ENCODE assay signal across 30 cellular contexts in genomic region chr3:116873142-116873541, GRCh38.
"Had no signal": no experiment of that assay in that cellular context is flagged by ENCODE, and none has a peak within 500 bp of the region (broad histone marks: within the 10 kb centered on the region; RNA-seq: fewer than 3 reads in every experiment).

No MANE protein-coding gene starts in this region.

- H3K9me3 ChIP-seq: adrenal gland, body of pancreas, gastrocnemius medialis had no signal

- DNase-seq: activated CD4-positive, alpha-beta memory T cell treated with anti-CD3 and anti-CD28 coated beads for 36 hours; activated CD4-positive, alpha-beta T cell treated with anti-CD3 and anti-CD28 coated beads for 36 hours; activated CD4-positive, alpha-beta T cell treated with anti-CD3 and anti-CD28 coated beads, Interleukin-2, amount 10 ng/mL, durations not matched to agents 24 days and 14 days; activated CD4-positive, CD25-positive, alpha-beta regulatory T cell; activated CD4-positive, CD25-positive, alpha-beta regulatory T cell treated with anti-CD3 and anti-CD28 coated beads, Interleukin-2, amount 50 U/mL, for 72 hours; activated CD8-positive, alpha-beta memory T cell treated with anti-CD3 and anti-CD28 coated beads, Interleukin-2, amount 10 ng/mL, durations not matched to agents 7 days and 5 days; activated CD8-positive, alpha-beta memory T cell treated with anti-CD3 and anti-CD28 coated beads, Interleukin-2, amount 50 U/mL, for 4 hours; activated CD8-positive, alpha-beta T cell treated with anti-CD3 and anti-CD28 coated beads, Interleukin-2, amount 10 ng/mL, durations not matched to agents 7 days and 5 days; activated effector memory CD4-positive, alpha-beta T cell treated with anti-CD3 and anti-CD28 coated beads, Interleukin-2, amount 50 U/mL, for 16 hours; activated naive CD4-positive, alpha-beta T cell treated with anti-CD3 and anti-CD28 coated beads for 36 hours; activated naive CD8-positive, alpha-beta T cell treated with anti-CD3 and anti-CD28 coated beads for 36 hours; activated naive CD8-positive, alpha-beta T cell treated with anti-CD3 and anti-CD28 coated beads, Interleukin-2, amount 50 U/mL, for 24 hours; activated T-cell treated with anti-CD3 and anti-CD28 coated beads, Interleukin-2, amount 50 U/mL, for 1 hour; activated T-cell treated with anti-CD3 and anti-CD28 coated beads, Interleukin-2, amount 50 U/mL, for 48 hours; adrenal gland; amygdala; aorta; body of pancreas; caudate nucleus; cortex of kidney; dermis blood vessel endothelial cell; effector CD4-positive, alpha-beta T cell; effector memory CD8-positive, alpha-beta T cell; erythroblast; foreskin keratinocyte; gastrocnemius medialis; glutamatergic neuron; heart left ventricle; T1000 had no signal

- H3K4me1 ChIP-seq: adrenal gland, body of pancreas, esophagus muscularis mucosa, foreskin keratinocyte, gastrocnemius medialis, heart left ventricle had no signal

- H3K4me3 ChIP-seq: adrenal gland, body of pancreas, esophagus muscularis mucosa, gastrocnemius medialis, heart left ventricle had no signal

- H3K27me3 ChIP-seq: adrenal gland, body of pancreas, esophagus muscularis mucosa, foreskin keratinocyte, gastrocnemius medialis, heart left ventricle had no signal

- H3K36me3 ChIP-seq: adrenal gland, esophagus muscularis mucosa, gastrocnemius medialis, heart left ventricle had no signal
